In genomic region chr4:169293343-169294176, GRCh38 we compare ENCODE assay signal across 12 cellular contexts.
DNase-seq lines count a peak whose midpoint lies in the region; ATAC-seq lines count a peak whose summit lies in the region.
"Had no signal": no experiment of that assay in that cellular context is flagged by ENCODE, and none has a peak within 500 bp of the region (broad histone marks: within the 10 kb centered on the region; RNA-seq: fewer than 3 reads in every experiment).

No MANE protein-coding gene starts in this region.

- peak overlapping the region; percentile 8 to 57 (median 38); a peak in 13 of 20 replicates for H3K4me3 ChIP-seq in BLaER1 treated with 17β-estradiol and CSF1 and Interleukin-3, amounts not matched to agents 10 nM and 100 nM

- peak; percentile 91 for ATAC-seq in GM19395 (IDR thresholded peaks at IDR 0.05; ENCODE audit: unreplicated experiment)
- peak; percentile 84 for ATAC-seq in HG02981 (IDR thresholded peaks at IDR 0.05; ENCODE audit: unreplicated experiment)

- no peaks in the 10 kb centered on the region for H3K27me3 ChIP-seq in BLaER1 treated with 17β-estradiol and CSF1 and Interleukin-3, amounts not matched to agents 10 nM and 100 nM

- DNase-seq in NOMO-1 (lab: John Stamatoyannopoulos, UW; ENCODE audit: unreplicated experiment in 2 of 2) (peak; percentile 91 to 97), OCI-M2 (lab: John Stamatoyannopoulos, UW; ENCODE audit: unreplicated experiment) (no peak), NCI-H1105 treated with DMSO at 0.1 percent for 48 hours (lab: John Stamatoyannopoulos, UW) (no peak), NCI-H1436 treated with DMSO at 0.1 percent for 48 hours (lab: John Stamatoyannopoulos, UW) (no peak), RPMI8226 (no peak)
- DNase-seq: activated CD4-positive, alpha-beta T cell treated with anti-CD3 and anti-CD28 coated beads for 48 hours; anterior cingulate cortex; foreskin melanocyte; NCI-H2227 treated with DMSO at 0.1 percent for 48 hours had no signal

- peaks cover 37 to 55% (median 43%) of the 10 kb centered on the region in 10 experiments for H3K4me1 ChIP-seq in BLaER1 treated with 17β-estradiol and CSF1 and Interleukin-3, amounts not matched to agents 10 nM and 100 nM

- no peaks in the 10 kb centered on the region for H4K20me1 ChIP-seq in BLaER1 treated with 17β-estradiol and CSF1 and Interleukin-3, amounts not matched to agents 10 nM and 100 nM

- H3K9ac ChIP-seq in BLaER1 treated with 17β-estradiol and CSF1 and Interleukin-3, amounts not matched to agents 10 nM and 100 nM = peak overlapping the region; percentile 42 to 83 (median 78); a peak in 21 of 22 replicates

- peak overlapping the region; percentile 49 to 99 (median 92); a peak in 21 of 22 replicates for H3K27ac ChIP-seq in BLaER1 treated with 17β-estradiol and CSF1 and Interleukin-3, amounts not matched to agents 10 nM and 100 nM

- peak overlapping the region; percentile 79 to 94 (median 85) for H3K4me2 ChIP-seq in BLaER1 treated with 17β-estradiol and CSF1 and Interleukin-3, amounts not matched to agents 10 nM and 100 nM

- H3K36me3 ChIP-seq in BLaER1 treated with 17β-estradiol and CSF1 and Interleukin-3, amounts not matched to agents 10 nM and 100 nM = no peaks in the 10 kb centered on the region

- peaks cover 4 to 36% (median 17%) of the 10 kb centered on the region in 11 experiments; a peak in 15 of 22 replicates for H3K9me3 ChIP-seq in BLaER1 treated with 17β-estradiol and CSF1 and Interleukin-3, amounts not matched to agents 10 nM and 100 nM (replicated peaks in 1 of 11)

Comparison
In these comparisons a context has a peak if more than half of its experiments do, and no peak if none do; other contexts are left out.
1. DNase-seq: peak in NOMO-1 (2 of 2); none in OCI-M2 (single experiment), NCI-H1105 treated with DMSO at 0.1 percent for 48 hours (single experiment), NCI-H1436 treated with DMSO at 0.1 percent for 48 hours (single experiment) and RPMI8226 (single experiment).